In the genomic region with DNA sequence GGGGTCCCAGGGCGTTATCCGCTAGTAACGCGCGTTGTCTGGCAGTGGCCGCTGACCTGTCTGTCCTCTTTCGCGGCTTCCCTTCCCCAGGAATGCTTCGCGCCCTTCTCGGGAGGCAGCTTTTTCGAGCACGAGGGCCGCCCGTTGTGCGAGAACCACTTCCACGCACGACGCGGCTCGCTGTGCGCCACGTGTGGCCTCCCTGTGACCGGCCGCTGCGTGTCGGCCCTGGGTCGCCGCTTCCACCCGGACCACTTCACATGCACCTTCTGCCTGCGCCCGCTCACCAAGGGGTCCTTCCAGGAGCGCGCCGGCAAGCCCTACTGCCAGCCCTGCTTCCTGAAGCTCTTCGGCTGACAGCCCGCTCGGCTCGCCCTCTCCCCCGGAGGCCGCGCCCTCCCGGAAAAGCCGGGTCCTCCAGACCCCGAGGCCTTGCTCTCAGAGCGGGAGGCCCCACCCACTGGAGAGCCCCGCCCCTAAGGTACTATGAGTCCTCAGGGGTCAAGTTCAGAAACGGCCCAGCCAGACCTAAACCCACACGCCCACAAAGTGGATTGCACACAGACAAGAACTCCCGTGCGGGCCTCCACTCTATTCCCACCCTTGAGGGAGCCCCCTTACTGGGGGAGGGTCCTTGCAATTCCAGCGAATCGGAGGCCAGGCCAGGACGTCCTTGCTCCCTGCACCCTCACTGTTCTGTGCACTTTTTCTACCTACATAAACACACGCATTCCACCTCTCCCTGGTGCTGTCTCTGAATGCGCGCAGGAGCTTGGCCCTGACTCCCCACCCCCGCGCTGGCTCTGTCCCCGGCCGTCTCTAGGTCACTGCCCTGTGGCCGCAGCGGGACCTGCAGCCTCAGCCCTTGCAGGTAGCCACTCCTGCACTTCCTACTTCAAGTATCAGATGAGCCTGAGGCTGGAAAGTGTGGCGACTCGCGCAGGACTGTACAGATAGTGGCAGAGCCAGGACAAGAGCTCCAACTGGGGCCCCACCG, we compare ENCODE assay signal across 8 cellular contexts.
DNase-seq lines count a peak whose midpoint lies in the region; ATAC-seq lines count a peak whose summit lies in the region.

No MANE protein-coding gene starts in this region.

- no peaks in the 10 kb centered on the region for H3K4me1 ChIP-seq in iPS-20b (ENCODE audit: insufficient read depth, low read length)
- H3K4me1 ChIP-seq in stomach smooth muscle (ENCODE audit: control insufficient read depth, insufficient read depth, low read length): peaks cover 49% of the 10 kb centered on the region

- ATAC-seq in HG02885 (IDR thresholded peaks at IDR 0.05; ENCODE audit: poor library complexity, unreplicated experiment) (peak; percentile 22), GM21515 (IDR thresholded peaks at IDR 0.05; ENCODE audit: unreplicated experiment) (no peak), GM21825 (IDR thresholded peaks at IDR 0.05; ENCODE audit: unreplicated experiment) (no peak)

- peak; percentile 56 for DNase-seq in GF-D8 (lab: John Stamatoyannopoulos, UW)
- peak; percentile 52 for DNase-seq in activated CD4-positive, CD25-positive, alpha-beta regulatory T cell treated with anti-CD3 and anti-CD28 coated beads, Interleukin-2, amount 50 U/mL, for 72 hours
- no peak for DNase-seq in NK-92 (lab: John Stamatoyannopoulos, UW; ENCODE audit: unreplicated experiment)

- peak overlapping the region; percentile 67 for H3K4me3 ChIP-seq in iPS-20b (ENCODE audit: low read length)
- peak overlapping the region in 1 of 2 donors; percentile 29 for H3K4me3 ChIP-seq in stomach smooth muscle (ENCODE audit: low read length in 2 of 2)

- peaks cover 85% of the 10 kb centered on the region for H3K27me3 ChIP-seq in iPS-20b (ENCODE audit: insufficient read depth, low read length)
- no peaks in the 10 kb centered on the region for H3K27me3 ChIP-seq in stomach smooth muscle (ENCODE audit: control insufficient read depth in 1 of 2, insufficient read depth in 2 of 2, low read length in 2 of 2)

- H3K9ac ChIP-seq in iPS-20b (ENCODE audit: low read depth, low read length): no peak overlapping the region
- H3K9ac ChIP-seq in stomach smooth muscle (ENCODE audit: low read length in 2 of 2): no peak overlapping the region

- no peaks in the 10 kb centered on the region for H3K36me3 ChIP-seq in iPS-20b (ENCODE audit: insufficient read depth, low read depth, low read length)
- H3K36me3 ChIP-seq in stomach smooth muscle (ENCODE audit: control insufficient read depth in 2 of 2, insufficient read depth in 2 of 2, low read length in 2 of 2): peaks cover 24 to 32% of the 10 kb centered on the region in 2 donors

- no peaks in the 10 kb centered on the region for H3K9me3 ChIP-seq in iPS-20b (ENCODE audit: insufficient read depth, low read depth, low read length)
- H3K9me3 ChIP-seq in stomach smooth muscle (ENCODE audit: control insufficient read depth in 2 of 2, low read length in 2 of 2): no peaks in the 10 kb centered on the region

- H3K27ac ChIP-seq in iPS-20b (ENCODE audit: low read length) (no peak overlapping the region), stomach smooth muscle (ENCODE audit: low read length) (peak overlapping the region; percentile 37)
